24 cellular contexts compared by ENCODE assay signal in the genomic region with DNA sequence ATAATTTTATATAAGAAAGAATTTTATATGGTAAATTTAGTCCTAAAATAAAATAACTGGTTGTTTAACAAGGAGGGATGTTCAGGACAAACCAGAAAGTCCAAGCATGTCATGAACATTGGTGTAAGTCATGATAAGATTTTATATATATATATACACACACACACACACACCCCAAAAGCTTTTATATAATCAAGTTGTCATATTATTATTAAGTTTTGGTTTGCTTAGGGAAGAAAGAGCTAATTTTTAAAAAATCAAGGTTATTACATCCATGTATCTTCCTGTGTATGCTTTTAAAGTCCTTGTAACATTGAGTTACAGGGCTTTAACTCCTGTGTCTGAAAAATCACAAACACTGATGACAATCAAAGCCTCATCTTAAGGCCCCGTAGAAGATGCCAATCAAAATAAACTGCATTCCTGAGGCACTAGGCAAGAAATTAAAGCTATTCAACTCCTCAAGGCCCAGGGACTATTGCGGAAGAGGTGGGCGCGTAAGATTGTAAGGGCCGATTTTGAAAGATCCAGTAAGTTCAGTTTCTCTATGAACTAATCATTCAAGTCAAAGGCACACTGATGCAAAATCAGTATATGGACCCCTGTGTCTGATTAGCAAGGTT. TPM values are rescaled to one million over a fixed set of nuclear protein-coding genes. Genes with fewer than 3 reads are reported as not detected.
DNase-seq lines count a peak whose midpoint lies in the region; ATAC-seq, FAIRE-seq and TF ChIP-seq lines count a peak whose summit lies in the region.
"Had no signal": no experiment of that assay in that cellular context is flagged by ENCODE, and none has a peak within 500 bp of the region (broad histone marks: within the 10 kb centered on the region; RNA-seq: fewer than 3 reads in every experiment).

No MANE protein-coding gene starts in this region.

- no peak for TF ChIP-seq CTCF in pancreas (IDR thresholded peaks at IDR 0.05)

- no peaks in the 10 kb centered on the region for H3K79me2 ChIP-seq in Karpas-422 (ENCODE audit: low read length)

- H3K9me3 Mint-ChIP-seq in CD4-positive, CD25-positive, alpha-beta regulatory T cell: peaks cover 0 to 10% (median 1%) of the 10 kb centered on the region in 7 donors

- DNase-seq in CD4-positive, CD25-positive, alpha-beta regulatory T cell: no peak
- DNase-seq in Karpas-422 (peak; percentile 14), RKO (ENCODE audit: low spot score) (peak; percentile 3), pancreas (no peak), NCI-H1092 (lab: John Stamatoyannopoulos, UW) (no peak), iPS-NIHi11 (ENCODE audit: low spot score) (no peak), NCI-H446 (lab: John Stamatoyannopoulos, UW) (no peak)
- DNase-seq: C1 segment of cervical spinal cord, GF-D8, GOT3, KBM-7, NCI-H1048, NCI-H1436 treated with DMSO at 0.1 percent for 48 hours, NCI-H2029, NCI-H2171, NCI-H774, PC-3, SIG-M5, T-helper 1 cell had no signal

- peaks cover 6 to 13% of the 10 kb centered on the region in 2 experiments for H3K9me3 ChIP-seq in CD4-positive, CD25-positive, alpha-beta regulatory T cell (ENCODE audit: control insufficient read depth in 2 of 2, low read length in 2 of 2)
- peaks cover 3% of the 10 kb centered on the region; the same call in 1 of the 2 replicates for H3K9me3 ChIP-seq in Karpas-422 (ENCODE audit: low read length)
- peaks cover 0 to 3% (median 0%) of the 10 kb centered on the region in 4 donors for H3K9me3 ChIP-seq in pancreas

- H3K4me3 ChIP-seq in CD4-positive, CD25-positive, alpha-beta regulatory T cell (ENCODE audit: low read depth, low read length): no peak overlapping the region
- H3K4me3 ChIP-seq in Karpas-422 (ENCODE audit: low read length) (no peak overlapping the region), pancreas (no peak overlapping the region)

- no peak overlapping the region for H3K4me2 ChIP-seq in Karpas-422 (ENCODE audit: low read depth, low read length, poor library complexity, severe bottlenecking)

- 94 to 95% methylated on average over 5 of the region's 5 CpGs for WGBS in pancreas, 2 donors

- H3K9me2 ChIP-seq in Karpas-422 (replicated peaks; ENCODE audit: insufficient read depth, low read length): no peaks in the 10 kb centered on the region

- H3K27ac Mint-ChIP-seq in CD4-positive, CD25-positive, alpha-beta regulatory T cell: peak overlapping the region in 2 of 3 donors; percentile 71 to 90

- peak overlapping the region in 1 of 4 donors; percentile 24 for H3K4me3 Mint-ChIP-seq in CD4-positive, CD25-positive, alpha-beta regulatory T cell

- peaks cover 46% of the 10 kb centered on the region for H3K36me3 Mint-ChIP-seq in CD4-positive, CD25-positive, alpha-beta regulatory T cell

- peak; percentile 5 for FAIRE-seq in pancreas (lab: Jason Lieb, UNC)
- FAIRE-seq: GM19239, HepG2 had no signal

- no peak overlapping the region for H2AFZ ChIP-seq in Karpas-422 (ENCODE audit: low read length)

- ATAC-seq in CD4-positive, CD25-positive, alpha-beta regulatory T cell (ENCODE audit: low read depth in 2 of 2): no peak
- no peak for ATAC-seq in pancreas
- ATAC-seq: HCT116, HepG2, PC-3 had no signal

- peaks cover 15 to 46% (median 39%) of the 10 kb centered on the region in 4 donors for H3K4me1 Mint-ChIP-seq in CD4-positive, CD25-positive, alpha-beta regulatory T cell

- peaks cover 43% of the 10 kb centered on the region for H3K4me1 ChIP-seq in CD4-positive, CD25-positive, alpha-beta regulatory T cell (ENCODE audit: control insufficient read depth, insufficient read depth, low read length, poor library complexity, severe bottlenecking)
- H3K4me1 ChIP-seq in Karpas-422 (ENCODE audit: low read length) (peaks cover 7% of the 10 kb centered on the region), pancreas (no peaks in the 10 kb centered on the region)

- no peaks in the 10 kb centered on the region for H4K20me1 ChIP-seq in Karpas-422 (ENCODE audit: insufficient read depth, low read depth, low read length)

- H3K9ac ChIP-seq in Karpas-422 (ENCODE audit: low read length): no peak overlapping the region

- no peaks in the 10 kb centered on the region for H3K27me3 Mint-ChIP-seq in CD4-positive, CD25-positive, alpha-beta regulatory T cell

- H3K36me3 ChIP-seq in CD4-positive, CD25-positive, alpha-beta regulatory T cell (ENCODE audit: control insufficient read depth, insufficient read depth, low read length): peaks cover 26% of the 10 kb centered on the region
- no peaks in the 10 kb centered on the region for H3K36me3 ChIP-seq in Karpas-422 (ENCODE audit: insufficient read depth, low read length)
- H3K36me3 ChIP-seq in pancreas: no peaks in the 10 kb centered on the region

- intact Hi-C loops in pancreas (cut with DNase I): no loop called here

- H3K27me3 ChIP-seq in CD4-positive, CD25-positive, alpha-beta regulatory T cell (ENCODE audit: control insufficient read depth, insufficient read depth, low read length): no peaks in the 10 kb centered on the region
- H3K27me3 ChIP-seq in Karpas-422 (ENCODE audit: low read length): no peaks in the 10 kb centered on the region
- no peaks in the 10 kb centered on the region for H3K27me3 ChIP-seq in pancreas

- H3K27ac ChIP-seq in CD4-positive, CD25-positive, alpha-beta regulatory T cell (ENCODE audit: insufficient read depth, low read length, poor library complexity, severe bottlenecking): peak overlapping the region; percentile 98
- H3K27ac ChIP-seq in Karpas-422 (ENCODE audit: low read length) (no peak overlapping the region), pancreas (no peak overlapping the region)
- H3K27ac ChIP-seq: RWPE1 had no signal

RNA-seq across cellular contexts. Expression of a gene that starts 16.8 kb away (rescaled TPM):
- 71.9 TPM for total RNA-seq in CD4-positive, CD25-positive, alpha-beta regulatory T cell
- 10 to 100 TPM; 17.8 to 22.1 (median 20.1) TPM for polyA plus RNA-seq in CD4-positive, CD25-positive, alpha-beta regulatory T cell
- 0.11 and 0.37 TPM in 2 replicates for total RNA-seq in Karpas-422 (2014; rRNA removed; shearing (Covaris generic); ENCODE audit: low replicate concordance)
- total RNA-seq in pancreas: 10 to 100 TPM in 2 of 6 donors, 1 to 10 TPM in 4; 2.5 to 12.6 (median 4.3) TPM
- polyA plus RNA-seq in pancreas: 1 to 10 TPM; 2.0 to 3.4 TPM

RNA-seq across cellular contexts. Expression of a gene that starts 47.9 kb away (rescaled TPM):
- not detected for total RNA-seq in CD4-positive, CD25-positive, alpha-beta regulatory T cell
- not detected for polyA plus RNA-seq in CD4-positive, CD25-positive, alpha-beta regulatory T cell
- not detected in 2 replicates for total RNA-seq in Karpas-422 (2014; rRNA removed; shearing (Covaris generic); ENCODE audit: low replicate concordance)
- total RNA-seq in pancreas: 1 to 10 TPM in 1 of 6 donors, under 1 TPM in 3, not detected in 2; 0.46 to 6.6 (median 0.70) TPM
- 1 to 10 TPM; 1.5 to 5.4 TPM for polyA plus RNA-seq in pancreas
- total RNA-seq: HepG2 had no signal

RNA-seq across cellular contexts. Expression of a gene that starts 52.6 kb away (rescaled TPM):
- not detected for total RNA-seq in CD4-positive, CD25-positive, alpha-beta regulatory T cell
- polyA plus RNA-seq in CD4-positive, CD25-positive, alpha-beta regulatory T cell: not detected
- not detected in 2 replicates for total RNA-seq in Karpas-422 (2014; rRNA removed; shearing (Covaris generic); ENCODE audit: low replicate concordance)
- not detected for total RNA-seq in pancreas
- polyA plus RNA-seq in pancreas: under 1 TPM in 1 of 2 donors, not detected in 1; 0.07 TPM
- total RNA-seq: HepG2, NCI-H460, PC-3 had no signal
- polyA plus RNA-seq: HepG2 had no signal

Comparison
In these comparisons a context has a peak if more than half of its experiments do, and no peak if none do; other contexts are left out.
1. DNase-seq: peak in Karpas-422 (single experiment) and RKO (single experiment); none in CD4-positive, CD25-positive, alpha-beta regulatory T cell (0 of 3), pancreas (0 of 6), NCI-H1092 (single experiment), iPS-NIHi11 (single experiment) and NCI-H446 (0 of 2).